9 cellular contexts compared by ENCODE assay signal in the genomic region with DNA sequence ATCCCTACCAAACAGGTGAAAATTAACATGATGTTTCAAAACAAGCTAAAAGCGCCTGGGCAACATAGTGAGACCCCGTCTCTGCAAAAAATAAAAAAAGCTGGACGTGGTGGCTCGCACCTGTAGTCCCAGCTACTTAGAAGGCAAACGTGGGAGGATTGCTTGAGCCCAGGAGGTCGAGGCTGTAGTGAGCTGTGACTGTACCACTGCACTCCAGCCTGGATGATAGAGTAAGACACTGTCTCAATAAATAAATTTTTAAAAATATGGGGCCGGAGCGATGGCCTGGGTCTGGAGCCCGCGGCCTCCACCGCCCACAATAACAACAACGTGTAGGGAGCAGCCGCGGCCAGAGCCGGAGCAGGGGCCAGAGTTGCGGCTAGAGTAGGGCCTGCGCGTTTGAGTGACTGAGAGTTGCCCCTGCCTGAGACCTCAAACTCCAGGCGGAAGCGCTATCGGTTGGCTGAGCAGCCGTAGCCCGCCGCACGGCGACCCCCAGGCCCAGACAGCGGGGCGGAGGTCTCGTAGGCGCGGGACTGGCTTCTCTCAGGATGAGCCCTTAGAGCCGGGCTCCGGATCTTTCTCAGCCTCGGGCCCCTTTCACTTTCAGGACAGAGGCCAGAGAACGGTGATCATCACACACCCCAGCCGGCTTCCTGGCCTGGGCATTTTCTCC. TPM values are rescaled to one million over a fixed set of nuclear protein-coding genes. Genes with fewer than 3 reads are reported as not detected.
A peak's percentile ranks its signal among the peaks of the same experiment; 100 is the strongest.
DNase-seq lines count a peak whose midpoint lies in the region; ATAC-seq and TF ChIP-seq lines count a peak whose summit lies in the region.
"Had no signal": no experiment of that assay in that cellular context is flagged by ENCODE, and none has a peak within 500 bp of the region (broad histone marks: within the 10 kb centered on the region; RNA-seq: fewer than 3 reads in every experiment).

No MANE protein-coding gene starts in this region.

- H3K27ac ChIP-seq in Peyer's patch (no peak overlapping the region), esophagus squamous epithelium (no peak overlapping the region), rectal smooth muscle tissue (ENCODE audit: low read depth, low read length) (no peak overlapping the region)

- ATAC-seq in GM18861 (IDR thresholded peaks at IDR 0.05; ENCODE audit: unreplicated experiment), result no peak

- no peaks in the 10 kb centered on the region for H3K27me3 ChIP-seq in Peyer's patch
- no peaks in the 10 kb centered on the region for H3K27me3 ChIP-seq in esophagus squamous epithelium
- no peaks in the 10 kb centered on the region for H3K27me3 ChIP-seq in rectal smooth muscle tissue (ENCODE audit: control insufficient read depth, insufficient read depth, low read length)

- H3K36me3 ChIP-seq in Peyer's patch (no peaks in the 10 kb centered on the region), esophagus squamous epithelium (peaks cover 0 to 8% (median 0%) of the 10 kb centered on the region in 3 donors), rectal smooth muscle tissue (ENCODE audit: control insufficient read depth, insufficient read depth, low read length) (no peaks in the 10 kb centered on the region)

- TF ChIP-seq POLR2A in Peyer's patch (IDR thresholded peaks at IDR 0.05), result no peak
- TF ChIP-seq POLR2A in esophagus squamous epithelium (IDR thresholded peaks at IDR 0.05), result no peak

- H3K9ac ChIP-seq in rectal smooth muscle tissue (ENCODE audit: low read length), result no peak overlapping the region

- H3K4me3 ChIP-seq in Peyer's patch (peak overlapping the region; percentile 26 to 55 (median 44)), esophagus squamous epithelium (peak overlapping the region; percentile 18 to 54 (median 33)), rectal smooth muscle tissue (ENCODE audit: low read length) (peak overlapping the region; percentile 64)

- in situ Hi-C loops in ACHN (cut with HindIII; ENCODE audit: low pct_ligation_motif_present, low pct_unique_long_range_greater_than_20kb, low sequenced_read_pairs), result no loop called here

- TF ChIP-seq CTCF in Peyer's patch (IDR thresholded peaks at IDR 0.05) (no peak), esophagus squamous epithelium (IDR thresholded peaks at IDR 0.05) (no peak)

- H3K4me1 ChIP-seq in Peyer's patch (peaks cover 0 to 4% (median 0%) of the 10 kb centered on the region in 4 donors), esophagus squamous epithelium (peaks cover 0 to 15% (median 0%) of the 10 kb centered on the region in 3 donors), rectal smooth muscle tissue (ENCODE audit: control insufficient read depth, insufficient read depth, low read length) (no peaks in the 10 kb centered on the region)

- H3K9me3 ChIP-seq in Peyer's patch, result no peaks in the 10 kb centered on the region
- peaks cover 0 to 2% (median 0%) of the 10 kb centered on the region in 3 donors for H3K9me3 ChIP-seq in esophagus squamous epithelium

- DNase-seq in GM03348 (ENCODE audit: low spot score) (peak; percentile 53), Peyer's patch (peak in 2 of 3 donors; percentile 46 to 58), esophagus squamous epithelium (lab: John Stamatoyannopoulos, UW) (no peak), NCI-H187 (lab: John Stamatoyannopoulos, UW) (no peak), ACHN (no peak), NCI-H128 (lab: John Stamatoyannopoulos, UW; ENCODE audit: unreplicated experiment) (no peak)
- DNase-seq: naive thymus-derived CD8-positive, alpha-beta T cell had no signal

- intact Hi-C loops in esophagus squamous epithelium (cut with DNase I), result no loop called here

- WGBS in esophagus squamous epithelium, 2 donors, result 41 to 71% methylated on average over 6 to 18 of the region's 36 CpGs

RNA-seq across cellular contexts. Expression of a gene that starts 41.4 kb away (rescaled TPM):
- 10 to 100 TPM in 3 of 4 donors, 1 to 10 TPM in 1; 9.6 to 44.6 (median 13.1) TPM for total RNA-seq in Peyer's patch
- total RNA-seq in esophagus squamous epithelium, result 10 to 100 TPM; 10.6 to 18.1 (median 11.9) TPM

Comparison
In these comparisons a context has a peak if more than half of its experiments do, and no peak if none do; other contexts are left out.
1. DNase-seq: peak in GM03348 (single experiment) and Peyer's patch (2 of 3); none in esophagus squamous epithelium (single experiment), NCI-H187 (0 of 2), ACHN (single experiment) and NCI-H128 (single experiment).
2. Peak in every context shown above with its lines, with median percentiles within 50 percentile points of each other: H3K4me3 ChIP-seq.